13 cellular contexts compared by ENCODE assay signal in the genomic region with DNA sequence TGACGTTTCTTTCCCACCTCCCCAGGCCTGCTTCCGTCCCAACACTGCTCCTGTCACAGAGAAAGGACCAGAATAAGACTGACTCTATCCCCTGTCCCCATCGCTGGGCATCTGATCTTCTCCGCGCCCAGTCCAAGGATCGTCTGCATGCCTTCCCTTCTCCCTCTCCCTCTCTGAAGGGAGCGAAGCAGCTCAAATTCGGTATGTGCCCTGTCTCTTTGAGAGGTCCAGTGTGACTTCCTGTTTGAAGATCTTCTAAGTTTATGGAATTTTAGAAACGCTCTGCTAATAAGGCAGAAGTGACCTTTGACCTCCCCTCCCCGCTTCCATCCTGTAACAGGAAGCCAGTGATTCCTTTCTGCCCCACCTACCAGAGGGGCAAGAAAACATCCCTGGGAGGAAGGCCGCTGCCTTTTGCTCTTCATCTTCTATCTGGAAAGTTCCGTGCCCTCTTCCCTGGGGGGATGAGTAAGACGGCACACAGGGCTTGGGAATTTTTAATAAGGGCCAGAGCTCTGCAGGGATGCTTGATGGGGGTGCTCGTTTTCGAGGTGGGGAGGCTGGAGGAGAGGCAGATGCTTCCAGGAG. TPM values are rescaled to one million over a fixed set of nuclear protein-coding genes. Genes with fewer than 3 reads are reported as not detected.
DNase-seq lines count a peak whose midpoint lies in the region; ATAC-seq, FAIRE-seq and TF ChIP-seq lines count a peak whose summit lies in the region.
"Had no signal": no experiment of that assay in that cellular context is flagged by ENCODE, and none has a peak within 500 bp of the region (broad histone marks: within the 10 kb centered on the region; RNA-seq: fewer than 3 reads in every experiment).

No MANE protein-coding gene starts in this region.

- peak overlapping the region; percentile 35 for H3K9ac ChIP-seq in skeletal muscle satellite cell (ENCODE audit: low read depth, low read length)

- H3K4me1 ChIP-seq in HEK293 (ENCODE audit: control insufficient read depth, insufficient read depth, low read length): no peaks in the 10 kb centered on the region
- peaks cover 14% of the 10 kb centered on the region for H3K4me1 ChIP-seq in skeletal muscle satellite cell (ENCODE audit: control insufficient read depth, insufficient read depth, low read length)

- ATAC-seq in left colon (peak; percentile 38), HG02798 (IDR thresholded peaks at IDR 0.05; ENCODE audit: poor library complexity, unreplicated experiment) (no peak)
- ATAC-seq: stimulated activated memory B cell treated with anti-CD40 and anti-IgM and Interleukin-4, amounts not matched to agents 10 μg/mL and 1 μg/mL and 100 μg/mL, for 72 hours had no signal

- TF ChIP-seq CTCF in HEK293 (tag by site-specific recombination; IDR thresholded peaks at IDR 0.05): no peak

- CTCF ChIA-PET in HEK293 (lab: Yijun Ruan, JAX): no interaction called here

- no peak for FAIRE-seq in GM12891 (lab: Jason Lieb, UNC)
- FAIRE-seq in GM19239 (lab: Jason Lieb, UNC): no peak

- H3K27ac ChIP-seq in HEK293 (ENCODE audit: extremely low read depth, low read depth, low read length): no peak overlapping the region
- H3K27ac ChIP-seq in cingulate gyrus (ENCODE audit: low read depth, low read length): peak overlapping the region; percentile 20
- H3K27ac ChIP-seq: C4-2B, PC-9 had no signal

- H3K9me3 ChIP-seq in HEK293 (ENCODE audit: control insufficient read depth, insufficient read depth, low read depth, low read length) (no peaks in the 10 kb centered on the region), skeletal muscle satellite cell (replicated peaks; ENCODE audit: low read length) (peaks cover 7% of the 10 kb centered on the region)

- DNase-seq in left colon: no peak
- DNase-seq in NCI-H446 treated with DMSO at 0.1 percent for 48 hours (lab: John Stamatoyannopoulos, UW): no peak
- no peak for DNase-seq in GM12891 (ENCODE audit: insufficient read length, low spot score)
- DNase-seq in GM19239 (ENCODE audit: insufficient read length, low spot score): no peak
- DNase-seq: activated naive CD8-positive, alpha-beta T cell treated with anti-CD3 and anti-CD28 coated beads for 36 hours; endodermal cell; PC-9 had no signal

- peaks cover 41% of the 10 kb centered on the region for H3K27me3 ChIP-seq in skeletal muscle satellite cell (ENCODE audit: control insufficient read depth, insufficient read depth, low read length)

- H3K4me3 ChIP-seq in HEK293 (ENCODE audit: low read depth, low read length) (no peak overlapping the region), skeletal muscle satellite cell (ENCODE audit: low read length) (no peak overlapping the region)
- H3K4me3 ChIP-seq: PC-9 had no signal

- POLR2A ChIA-PET in HEK293 (lab: Yijun Ruan, JAX): no interaction called here

- no peak for TF ChIP-seq POLR2A in GM12891 (IDR thresholded peaks at IDR 0.05; ENCODE audit: low read depth, low read length)

- intact Hi-C loops in left colon (cut with DNase I, micrococcal nuclease): no loop called here

- H3K4me2 ChIP-seq in skeletal muscle satellite cell (ENCODE audit: low read length): peak overlapping the region; percentile 1
- H3K4me2 ChIP-seq: PC-9 had no signal

- H3K36me3 ChIP-seq in HEK293 (ENCODE audit: control insufficient read depth in 2 of 2, insufficient read depth in 1 of 2, low read length in 2 of 2): no peaks in the 10 kb centered on the region
- H3K36me3 ChIP-seq in skeletal muscle satellite cell (ENCODE audit: insufficient read depth, low read length): no peaks in the 10 kb centered on the region

TF ChIP-seq in HEK293, 187 proteins besides CTCF, POLR2A, EP300 and RAD21:
- TF ChIP-seq, protein P1, sequence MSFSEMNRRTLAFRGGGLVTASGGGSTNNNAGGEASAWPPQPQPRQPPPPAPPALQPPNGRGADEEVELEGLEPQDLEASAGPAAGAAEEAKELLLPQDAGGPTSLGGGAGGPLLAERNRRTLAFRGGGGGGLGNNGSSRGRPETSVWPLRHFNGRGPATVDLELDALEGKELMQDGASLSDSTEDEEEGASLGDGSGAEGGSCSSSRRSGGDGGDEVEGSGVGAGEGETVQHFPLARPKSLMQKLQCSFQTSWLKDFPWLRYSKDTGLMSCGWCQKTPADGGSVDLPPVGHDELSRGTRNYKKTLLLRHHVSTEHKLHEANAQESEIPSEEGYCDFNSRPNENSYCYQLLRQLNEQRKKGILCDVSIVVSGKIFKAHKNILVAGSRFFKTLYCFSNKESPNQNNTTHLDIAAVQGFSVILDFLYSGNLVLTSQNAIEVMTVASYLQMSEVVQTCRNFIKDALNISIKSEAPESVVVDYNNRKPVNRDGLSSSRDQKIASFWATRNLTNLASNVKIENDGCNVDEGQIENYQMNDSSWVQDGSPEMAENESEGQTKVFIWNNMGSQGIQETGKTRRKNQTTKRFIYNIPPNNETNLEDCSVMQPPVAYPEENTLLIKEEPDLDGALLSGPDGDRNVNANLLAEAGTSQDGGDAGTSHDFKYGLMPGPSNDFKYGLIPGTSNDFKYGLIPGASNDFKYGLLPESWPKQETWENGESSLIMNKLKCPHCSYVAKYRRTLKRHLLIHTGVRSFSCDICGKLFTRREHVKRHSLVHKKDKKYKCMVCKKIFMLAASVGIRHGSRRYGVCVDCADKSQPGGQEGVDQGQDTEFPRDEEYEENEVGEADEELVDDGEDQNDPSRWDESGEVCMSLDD (tag by site-specific recombination; IDR thresholded peaks at IDR 0.05): no peak
- peak; percentile 24; the same call in 1 of the 2 replicates for TF ChIP-seq ZIC2 (tag by site-specific recombination; IDR thresholded peaks at IDR 0.05)
- TF ChIP-seq KLF8 (tag by site-specific recombination; IDR thresholded peaks at IDR 0.05): no peak
- TF ChIP-seq GLIS1 (tag by site-specific recombination; IDR thresholded peaks at IDR 0.05): peak; percentile 90

TF ChIP-seq in GM12891, 5 proteins besides CTCF, POLR2A, EP300 and RAD21:
- no peak for TF ChIP-seq TAF1 (IDR thresholded peaks at IDR 0.05; ENCODE audit: low read depth, low read length)
- TF ChIP-seq POU2F2 (IDR thresholded peaks at IDR 0.05; ENCODE audit: low read depth, low read length): no peak
- TF ChIP-seq PAX5 (IDR thresholded peaks at IDR 0.05; ENCODE audit: insufficient read depth, low read length, severe bottlenecking): no peak
- no peak for TF ChIP-seq POLR2AphosphoS5 (IDR thresholded peaks at IDR 0.05; ENCODE audit: low read depth, low read length)
- TF ChIP-seq SPI1 (IDR thresholded peaks at IDR 0.05; ENCODE audit: low read depth, low read length): no peak

RNA-seq across cellular contexts. Expression of gene RNU6ATAC, which starts 40.7 kb away (rescaled TPM):
- 100 to 1,000 TPM; 121 to 147 TPM for total RNA-seq in left colon
- not detected in 2 replicates for total RNA-seq in skeletal muscle satellite cell (2012; rRNA removed)
- not detected for polyA plus RNA-seq in GM12891 (2012; ENCODE audit: low read depth, missing spikeins)
